In genomic region chr3:66220602-66221377, GRCh38 we compare ENCODE assay signal across 1 cellular context.
TF ChIP-seq lines count a peak whose summit lies in the region.

Gene SLC25A26, plus strand, starts transcription at chr3:66221001. Its CDS starts 94 bp downstream, at chr3:66221095.

TF ChIP-seq in HepG2, 621 proteins besides CTCF, POLR2A, EP300 and RAD21 (continued from another document and continues in another):
- TF ChIP-seq ZNF784 (CRISPR knock-in tag; IDR thresholded peaks at IDR 0.05; ENCODE audit: borderline replicate concordance) (peak; percentile 75; the same call in 1 of the 2 replicates), ZNF781 (CRISPR knock-in tag; IDR thresholded peaks at IDR 0.05; ENCODE audit: borderline replicate concordance, not compliant biosample characterization) (no peak), MYPOP (CRISPR knock-in tag; IDR thresholded peaks at IDR 0.05) (peak; percentile 72), POLR2AphosphoS5 (IDR thresholded peaks at IDR 0.05; ENCODE audit: low read depth, low read length) (peak; percentile 85), PATZ1 (CRISPR knock-in tag; IDR thresholded peaks at IDR 0.05) (no peak), POLR2G (IDR thresholded peaks at IDR 0.05; ENCODE audit: low read depth, low read length) (peak; percentile 90), ERF (CRISPR knock-in tag; IDR thresholded peaks at IDR 0.05) (peak; percentile 21; the same call in 1 of the 2 replicates), ZNF850 (CRISPR knock-in tag; conservative IDR thresholded peaks at IDR 0.05) (no peak), ZNF253 (CRISPR knock-in tag; IDR thresholded peaks at IDR 0.05; ENCODE audit: borderline replicate concordance) (no peak), ZNF3 (CRISPR knock-in tag; IDR thresholded peaks at IDR 0.05) (no peak), ELF4 (CRISPR knock-in tag; IDR thresholded peaks at IDR 0.05; ENCODE audit: borderline replicate concordance) (peak; percentile 89), KLF9 (CRISPR knock-in tag; IDR thresholded peaks at IDR 0.05; ENCODE audit: low read depth) (no peak), ZNF577 (CRISPR knock-in tag; IDR thresholded peaks at IDR 0.05; ENCODE audit: borderline replicate concordance, low read depth) (no peak), CERS6 (CRISPR knock-in tag; IDR thresholded peaks at IDR 0.05) (no peak), IRF1 (CRISPR knock-in tag; IDR thresholded peaks at IDR 0.05; ENCODE audit: low read depth) (no peak), ZUFSP (CRISPR knock-in tag; IDR thresholded peaks at IDR 0.05; ENCODE audit: borderline replicate concordance) (no peak), U2AF2 (IDR thresholded peaks at IDR 0.05; ENCODE audit: low read depth, low read length) (0 out of 2 replicates have a peak, but pooled peaks have one; percentile 21), MXD1 (CRISPR knock-in tag; IDR thresholded peaks at IDR 0.05) (peak; percentile 97; the same call in 1 of the 2 replicates), PAX8 (CRISPR knock-in tag; IDR thresholded peaks at IDR 0.05; ENCODE audit: borderline replicate concordance) (no peak), IKZF1 (IDR thresholded peaks at IDR 0.05) (no peak), RFXANK (CRISPR knock-in tag; IDR thresholded peaks at IDR 0.05) (no peak), ISL2 (CRISPR knock-in tag; IDR thresholded peaks at IDR 0.05) (peak; percentile 53; the same call in 1 of the 2 replicates), CHD4 (IDR thresholded peaks at IDR 0.05; ENCODE audit: borderline replicate concordance, low read length) (no peak), ZNF569 (CRISPR knock-in tag; IDR thresholded peaks at IDR 0.05; ENCODE audit: borderline replicate concordance) (no peak), LBX2 (CRISPR knock-in tag; IDR thresholded peaks at IDR 0.05; ENCODE audit: borderline replicate concordance) (no peak), HBP1 (CRISPR knock-in tag; IDR thresholded peaks at IDR 0.05; ENCODE audit: low read depth) (peak; percentile 84), ZNF773 (CRISPR knock-in tag; IDR thresholded peaks at IDR 0.05; ENCODE audit: borderline replicate concordance) (no peak), MED13 (CRISPR knock-in tag; IDR thresholded peaks at IDR 0.05) (peak; percentile 57; the same call in 1 of the 2 replicates), ZNF468 (CRISPR knock-in tag; IDR thresholded peaks at IDR 0.05) (no peak), ZNF234 (CRISPR knock-in tag; conservative IDR thresholded peaks at IDR 0.05) (no peak), ZNF12 (CRISPR knock-in tag; IDR thresholded peaks at IDR 0.05) (no peak), ZNF770 (CRISPR knock-in tag; IDR thresholded peaks at IDR 0.05) (peak; percentile 44; the same call in 1 of the 2 replicates), ZNF567 (CRISPR knock-in tag; IDR thresholded peaks at IDR 0.05; ENCODE audit: borderline replicate concordance) (peak; percentile 88; the same call in 1 of the 2 replicates), ZBTB3 (CRISPR knock-in tag; IDR thresholded peaks at IDR 0.05; ENCODE audit: borderline replicate concordance, low read depth) (no peak), PBX3 (CRISPR knock-in tag; IDR thresholded peaks at IDR 0.05; ENCODE audit: borderline replicate concordance) (no peak), NFE2L1 (CRISPR knock-in tag; IDR thresholded peaks at IDR 0.05; ENCODE audit: borderline replicate concordance) (no peak), ZSCAN22 (CRISPR knock-in tag; IDR thresholded peaks at IDR 0.05) (no peak), ZNF337 (CRISPR knock-in tag; IDR thresholded peaks at IDR 0.05; ENCODE audit: borderline replicate concordance, low read depth) (0 out of 2 replicates have a peak, but pooled peaks have one; percentile 63), ZMYM3 (CRISPR knock-in tag; IDR thresholded peaks at IDR 0.05) (no peak; the same call in 1 of the 2 replicates), ZBTB39 (CRISPR knock-in tag; IDR thresholded peaks at IDR 0.05) (no peak), ZNF839 (CRISPR knock-in tag; IDR thresholded peaks at IDR 0.05; ENCODE audit: borderline replicate concordance) (peak; percentile 82; the same call in 1 of the 2 replicates), CBX2 (IDR thresholded peaks at IDR 0.05; ENCODE audit: low read depth, low read length) (no peak), CBX2 (CRISPR knock-in tag; IDR thresholded peaks at IDR 0.05; ENCODE audit: low read depth) (no peak), MEIS2 (CRISPR knock-in tag; IDR thresholded peaks at IDR 0.05) (0 out of 2 replicates have a peak, but pooled peaks have one; percentile 65), ZKSCAN8 (CRISPR knock-in tag; IDR thresholded peaks at IDR 0.05; ENCODE audit: borderline replicate concordance) (no peak), YEATS2 (CRISPR knock-in tag; IDR thresholded peaks at IDR 0.05; ENCODE audit: borderline replicate concordance) (peak; percentile 50; the same call in 1 of the 2 replicates)
